9 cellular contexts compared by ENCODE assay signal in the genomic region with DNA sequence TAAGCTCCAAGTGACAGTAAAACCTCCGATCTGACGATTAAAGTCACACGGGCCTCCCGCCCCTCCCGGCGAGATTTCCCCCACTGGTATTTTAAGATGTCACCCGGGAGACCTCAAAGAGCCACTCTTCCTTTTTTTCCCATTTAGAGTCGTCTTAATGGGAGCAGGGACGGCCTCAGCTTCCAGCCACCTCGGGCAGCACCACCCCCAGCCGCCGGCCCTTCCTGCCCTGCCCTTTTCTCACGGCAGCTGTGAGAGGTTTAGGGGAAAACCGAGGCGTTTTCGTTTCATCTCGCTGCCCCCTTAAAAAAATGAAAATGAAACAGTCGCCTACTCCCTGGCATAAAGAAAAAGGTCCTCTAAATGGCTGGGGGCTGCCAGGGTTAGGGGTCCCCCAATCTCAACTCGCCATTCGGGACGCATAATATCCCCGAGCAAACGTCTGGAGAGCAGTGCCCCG. TPM values are rescaled to one million over a fixed set of nuclear protein-coding genes. Genes with fewer than 3 reads are reported as not detected.
DNase-seq lines count a peak whose midpoint lies in the region; ATAC-seq, FAIRE-seq and TF ChIP-seq lines count a peak whose summit lies in the region.
"Had no signal": no experiment of that assay in that cellular context is flagged by ENCODE, and none has a peak within 500 bp of the region (broad histone marks: within the 10 kb centered on the region; RNA-seq: fewer than 3 reads in every experiment).

No MANE protein-coding gene starts in this region.

- H4K20me1 ChIP-seq in PC-3 (ENCODE audit: low read length) = no peaks in the 10 kb centered on the region
- peaks cover 11% of the 10 kb centered on the region for H4K20me1 ChIP-seq in K562 (replicated peaks; ENCODE audit: control insufficient read depth, insufficient read depth, low read length)

- H3K9me2 ChIP-seq in PC-3 (replicated peaks; ENCODE audit: low read length) = no peaks in the 10 kb centered on the region

- TF ChIP-seq RAD21 in K562 (CRISPR knock-in tag; conservative IDR thresholded peaks at IDR 0.05 in 1 of 2, IDR thresholded peaks at IDR 0.05 in 1 of 2) = no peak

- no peak overlapping the region for H3K27ac Mint-ChIP-seq in nephron progenitor cell

- H3K4me3 Mint-ChIP-seq in nephron progenitor cell = peak overlapping the region; percentile 40

- H3K79me2 ChIP-seq in PC-3 (ENCODE audit: low read length) (no peaks in the 10 kb centered on the region), K562 (ENCODE audit: control insufficient read depth, insufficient read depth, low read length) (no peaks in the 10 kb centered on the region)

- no peaks in the 10 kb centered on the region for H3F3A ChIP-seq in PC-3 (ENCODE audit: low read length, unreplicated experiment)

- POLR2A ChIA-PET in PC-3 (lab: Charles Lee; ENCODE audit: unreplicated experiment) = no interaction called here
- POLR2A ChIA-PET in K562 (lab: Yijun Ruan, JAX) = interaction anchor here (0.6 to 1.3 kb wide), 3 partner anchors 12 to 67 kb away, joined by 3 to 4 read pairs (median 4); no protein-coding TSS in a partner anchor

- no peaks in the 10 kb centered on the region for H3K9me3 Mint-ChIP-seq in nephron progenitor cell

- H3K9ac ChIP-seq in PC-3 (ENCODE audit: low read length) (peak overlapping the region; percentile 15; the same call in 1 of the 2 replicates), K562 (ENCODE audit: insufficient read depth in 1 of 2, low read depth in 2 of 2, low read length in 2 of 2) (no peak overlapping the region)

- TF ChIP-seq POLR2A in K562 (conservative IDR thresholded peaks at IDR 0.05) (no peak), tibial nerve (IDR thresholded peaks at IDR 0.05) (no peak)

- no peak for FAIRE-seq in K562 (lab: Jason Lieb, UNC)

- H3K4me2 ChIP-seq in PC-3 (ENCODE audit: low read length) (peak overlapping the region; percentile 75), K562 (ENCODE audit: insufficient read depth, low read length) (no peak overlapping the region)

- TF ChIP-seq CTCF in PC-3 (conservative IDR thresholded peaks at IDR 0.05; ENCODE audit: low read depth, low read length) = no peak
- TF ChIP-seq CTCF in K562 (IDR thresholded peaks at IDR 0.05 in 2 of 3, conservative IDR thresholded peaks at IDR 0.05 in 1 of 3; ENCODE audit: insufficient read depth in 2 of 3, low read depth in 1 of 3, low read length in 3 of 3) = no peak
- no peak for TF ChIP-seq CTCF in nephron progenitor cell (IDR thresholded peaks at IDR 0.05)
- TF ChIP-seq CTCF in tibial nerve (IDR thresholded peaks at IDR 0.05) = no peak

- H3K27me3 Mint-ChIP-seq in nephron progenitor cell (ENCODE audit: low read depth, poor library complexity) = peaks cover 90% of the 10 kb centered on the region

- H3K4me1 ChIP-seq in PC-3 (ENCODE audit: insufficient read depth, low read length) (no peaks in the 10 kb centered on the region), K562 (replicated peaks in 1 of 2; ENCODE audit: control insufficient read depth in 2 of 2, insufficient read depth in 2 of 2, low read length in 2 of 2) (peaks cover 0 to 34% of the 10 kb centered on the region in 2 experiments; a peak in 2 of 5 replicates), tibial nerve (peaks cover 0 to 48% (median 24%) of the 10 kb centered on the region in 4 donors)

- H3K9me1 ChIP-seq in K562 (ENCODE audit: control insufficient read depth, insufficient read depth, low read length) = no peaks in the 10 kb centered on the region

- in situ Hi-C loops in K562 (cut with MboI) = no loop called here

- TF ChIP-seq EP300 in K562 (IDR thresholded peaks at IDR 0.05; ENCODE audit: low read length) (no peak), tibial nerve (IDR thresholded peaks at IDR 0.05) (peak in 1 of 2 donors; percentile 11)

- H3K36me3 Mint-ChIP-seq in nephron progenitor cell (ENCODE audit: low read depth) = no peaks in the 10 kb centered on the region

- peaks cover 50% of the 10 kb centered on the region for H3K4me1 Mint-ChIP-seq in nephron progenitor cell

- no peak overlapping the region for H3K27ac ChIP-seq in PC-3 (ENCODE audit: low read length)
- no peak overlapping the region for H3K27ac ChIP-seq in K562 (ENCODE audit: extremely low read depth, low read depth, low read length)
- peak overlapping the region in 2 of 4 donors; percentile 30 to 78 for H3K27ac ChIP-seq in tibial nerve

- 11% methylated on average over 21 of the region's 24 CpGs for WGBS in K562 (ENCODE audit: insufficient coverage, low coverage, missing lambda C conversion rate)
- 4 to 7% methylated on average over 24 of the region's 24 CpGs for WGBS in tibial nerve, 2 donors

- CTCF ChIA-PET in PC-3 (lab: Charles Lee) = no interaction called here
- CTCF ChIA-PET in K562 (lab: Yijun Ruan, JAX; ENCODE audit: low intra/inter-chr PET ratio) = interaction anchor here (0.5 kb wide), 1 partner anchor 80 kb away, joined by 5 read pairs; no protein-coding TSS in a partner anchor

- no TSS peak for BruUV-seq in PC-3 (replicated peaks; lab: Mats Ljungman, UMichigan)
- BruUV-seq in K562 (replicated peaks; lab: Mats Ljungman, UMichigan) = no TSS peak

- DNase-seq in PC-3 = peak; percentile 13
- DNase-seq in K562 (ENCODE audit: extremely low read depth in 1 of 4, low spot score in 3 of 4) = no peak
- peak; percentile 50 for DNase-seq in nephron progenitor cell
- DNase-seq in NCI-H187 treated with DMSO at 0.1 percent for 48 hours (lab: John Stamatoyannopoulos, UW) = no peak
- DNase-seq in tibial nerve (ENCODE audit: low spot score in 2 of 2) = no peak

- H2AFZ ChIP-seq in PC-3 (ENCODE audit: low read length) (peak overlapping the region; percentile 54), K562 (ENCODE audit: low read depth, low read length) (no peak overlapping the region)

- H3K9me3 ChIP-seq in PC-3 (ENCODE audit: low read length) (no peaks in the 10 kb centered on the region), K562 (replicated peaks; ENCODE audit: control insufficient read depth, insufficient read depth, low read depth, low read length) (no peaks in the 10 kb centered on the region), tibial nerve (no peaks in the 10 kb centered on the region)

- intact Hi-C loops in PC-3 (cut with micrococcal nuclease) (no loop called here), K562 (cut with micrococcal nuclease) (no loop called here)

- H3K36me3 ChIP-seq in PC-3 (ENCODE audit: low read depth, low read length) = no peaks in the 10 kb centered on the region
- H3K36me3 ChIP-seq in K562 (ENCODE audit: control insufficient read depth, insufficient read depth, low read length) = no peaks in the 10 kb centered on the region
- H3K36me3 ChIP-seq in tibial nerve = no peaks in the 10 kb centered on the region

- H3K27me3 ChIP-seq in PC-3 (ENCODE audit: low read length) (peaks cover 76% of the 10 kb centered on the region), K562 (ENCODE audit: control insufficient read depth in 2 of 2, insufficient read depth in 2 of 2, low read length in 2 of 2) (peaks cover 76 to 94% of the 10 kb centered on the region in 2 experiments), tibial nerve (peaks cover 10 to 93% of the 10 kb centered on the region in 2 donors)

- peak; percentile 23; the same call in 1 of the 2 replicates for ATAC-seq in PC-3
- ATAC-seq in K562 = no peak
- no peak for ATAC-seq in HG02610 (IDR thresholded peaks at IDR 0.05; ENCODE audit: unreplicated experiment)
- ATAC-seq in HG03025 (IDR thresholded peaks at IDR 0.05; ENCODE audit: low FRiP score, unreplicated experiment) = no peak

- H3K4me3 ChIP-seq in GM08714 (ENCODE audit: low read length) = peak overlapping the region; percentile 90
- peak overlapping the region; percentile 59 for H3K4me3 ChIP-seq in PC-3 (ENCODE audit: low read length)
- H3K4me3 ChIP-seq in K562 = no peak overlapping the region
- H3K4me3 ChIP-seq in tibial nerve = peak overlapping the region in 2 of 4 donors; percentile 43 to 56

TF ChIP-seq in K562, 482 proteins besides CTCF, POLR2A, EP300 and RAD21:
- TF ChIP-seq CBX2 (IDR thresholded peaks at IDR 0.05; ENCODE audit: insufficient read depth, low read length, poor library complexity, severe bottlenecking) = peak; percentile 31
- TF ChIP-seq, protein P1, sequence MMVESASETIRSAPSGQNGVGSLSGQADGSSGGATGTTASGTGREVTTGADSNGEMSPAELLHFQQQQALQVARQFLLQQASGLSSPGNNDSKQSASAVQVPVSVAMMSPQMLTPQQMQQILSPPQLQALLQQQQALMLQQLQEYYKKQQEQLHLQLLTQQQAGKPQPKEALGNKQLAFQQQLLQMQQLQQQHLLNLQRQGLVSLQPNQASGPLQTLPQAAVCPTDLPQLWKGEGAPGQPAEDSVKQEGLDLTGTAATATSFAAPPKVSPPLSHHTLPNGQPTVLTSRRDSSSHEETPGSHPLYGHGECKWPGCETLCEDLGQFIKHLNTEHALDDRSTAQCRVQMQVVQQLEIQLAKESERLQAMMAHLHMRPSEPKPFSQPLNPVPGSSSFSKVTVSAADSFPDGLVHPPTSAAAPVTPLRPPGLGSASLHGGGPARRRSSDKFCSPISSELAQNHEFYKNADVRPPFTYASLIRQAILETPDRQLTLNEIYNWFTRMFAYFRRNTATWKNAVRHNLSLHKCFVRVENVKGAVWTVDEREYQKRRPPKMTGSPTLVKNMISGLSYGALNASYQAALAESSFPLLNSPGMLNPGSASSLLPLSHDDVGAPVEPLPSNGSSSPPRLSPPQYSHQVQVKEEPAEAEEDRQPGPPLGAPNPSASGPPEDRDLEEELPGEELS (CRISPR knock-in tag; IDR thresholded peaks at IDR 0.05; ENCODE audit: borderline replicate concordance) = no peak

RNA-seq across cellular contexts. Expression of a gene that starts 1.4 kb away (rescaled TPM):
- total RNA-seq in PC-3 (2014; rRNA removed) = 2.8 and 3.7 TPM in 2 replicates
- 0.21 TPM in 1 of 2 replicates, not detected in the other for total RNA-seq in K562 (2011; cell fraction: chromatin; rRNA removed; ENCODE audit: low replicate concordance)
- total RNA-seq in K562 (2011; cell fraction: nucleolus; rRNA removed) = 0.13 TPM in 1 of 2 replicates, not detected in the other
- total RNA-seq in K562 (2011; cell fraction: nucleoplasm; rRNA removed) = not detected in 2 replicates
- 0.09 and 0.16 TPM in 2 replicates for total RNA-seq in K562 (2014; rRNA removed)
- 0.03 and 0.04 TPM in 2 replicates for total RNA-seq in K562 (2014; rRNA removed; fragmentation: Illumina TruSeq; extraction: Trizol)
- 0.11 and 0.22 TPM in 2 replicates for total RNA-seq in K562 (2015; rRNA removed; fragmentation: Illumina TruSeq; extraction: Trizol)
- total RNA-seq in K562 (2021) = 0.64 and 1.1 TPM in 2 replicates
- polyA plus RNA-seq in K562 (2011; rRNA removed) = 0.03 TPM in 2 replicates
- polyA plus RNA-seq in K562 (2011; cell fraction: cytosol; rRNA removed) = 0.03 TPM in 1 of 2 replicates, not detected in the other
- polyA plus RNA-seq in K562 (2011; cell fraction: nucleus; rRNA removed) = 0.18 TPM in 1 of 2 replicates, not detected in the other
- 0.36 and 0.46 TPM in 2 replicates for polyA plus RNA-seq in K562 (2012)
- 0.19 and 0.39 TPM in 2 replicates for polyA plus RNA-seq in K562 (2014; fragmentation: Illumina TruSeq; extraction: Trizol)
- under 1 TPM; 0.01 to 0.04 TPM for polyA plus RNA-seq in K562 (2014; fragmentation: Nextera tagmentation; extraction: Ambion mirVana)
- polyA plus RNA-seq in K562 (2014; rRNA removed) = 0.29 and 0.62 TPM in 2 replicates
- not detected in 2 replicates for polyA minus RNA-seq in K562 (2011; rRNA and poly(A)+ RNA removed)
- not detected in 2 replicates for polyA minus RNA-seq in K562 (2011; cell fraction: cytosol; rRNA and poly(A)+ RNA removed)
- polyA minus RNA-seq in K562 (2011; cell fraction: nucleus; rRNA and poly(A)+ RNA removed) = not detected in 2 replicates
- total RNA-seq in tibial nerve = 1 to 10 TPM in 3 of 4 donors, under 1 TPM in 1; 0.22 to 3.3 (median 1.2) TPM
- polyA plus RNA-seq: neural cell had no signal

Comparison
In these comparisons a context has a peak if more than half of its experiments do, and no peak if none do; other contexts are left out.
1. DNase-seq: peak in PC-3 (single experiment) and nephron progenitor cell (single experiment); none in K562 (0 of 4), NCI-H187 treated with DMSO at 0.1 percent for 48 hours (single experiment) and tibial nerve (0 of 2).